In genomic region chr19:17447704-17448189, GRCh38 we compare ENCODE assay signal across 1 cellular context.
TF ChIP-seq lines count a peak whose summit lies in the region.

No MANE protein-coding gene starts in this region.

TF ChIP-seq in HepG2, 621 proteins besides CTCF, POLR2A, EP300 and RAD21:
- TF ChIP-seq ZNF775 (CRISPR knock-in tag; IDR thresholded peaks at IDR 0.05; ENCODE audit: borderline replicate concordance), result no peak
- no peak for TF ChIP-seq ZNF746 (CRISPR knock-in tag; IDR thresholded peaks at IDR 0.05)
- TF ChIP-seq JUN (CRISPR knock-in tag; IDR thresholded peaks at IDR 0.05), result no peak
- TF ChIP-seq, protein P1, sequence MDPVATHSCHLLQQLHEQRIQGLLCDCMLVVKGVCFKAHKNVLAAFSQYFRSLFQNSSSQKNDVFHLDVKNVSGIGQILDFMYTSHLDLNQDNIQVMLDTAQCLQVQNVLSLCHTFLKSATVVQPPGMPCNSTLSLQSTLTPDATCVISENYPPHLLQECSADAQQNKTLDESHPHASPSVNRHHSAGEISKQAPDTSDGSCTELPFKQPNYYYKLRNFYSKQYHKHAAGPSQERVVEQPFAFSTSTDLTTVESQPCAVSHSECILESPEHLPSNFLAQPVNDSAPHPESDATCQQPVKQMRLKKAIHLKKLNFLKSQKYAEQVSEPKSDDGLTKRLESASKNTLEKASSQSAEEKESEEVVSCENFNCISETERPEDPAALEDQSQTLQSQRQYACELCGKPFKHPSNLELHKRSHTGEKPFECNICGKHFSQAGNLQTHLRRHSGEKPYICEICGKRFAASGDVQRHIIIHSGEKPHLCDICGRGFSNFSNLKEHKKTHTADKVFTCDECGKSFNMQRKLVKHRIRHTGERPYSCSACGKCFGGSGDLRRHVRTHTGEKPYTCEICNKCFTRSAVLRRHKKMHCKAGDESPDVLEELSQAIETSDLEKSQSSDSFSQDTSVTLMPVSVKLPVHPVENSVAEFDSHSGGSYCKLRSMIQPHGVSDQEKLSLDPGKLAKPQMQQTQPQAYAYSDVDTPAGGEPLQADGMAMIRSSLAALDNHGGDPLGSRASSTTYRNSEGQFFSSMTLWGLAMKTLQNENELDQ (CRISPR knock-in tag; IDR thresholded peaks at IDR 0.05; ENCODE audit: borderline replicate concordance), result no peak
- peak; percentile 30; the same call in 1 of the 2 replicates for TF ChIP-seq PATZ1 (CRISPR knock-in tag; IDR thresholded peaks at IDR 0.05)
- TF ChIP-seq KIAA2018 (CRISPR knock-in tag; IDR thresholded peaks at IDR 0.05; ENCODE audit: borderline replicate concordance), result no peak
- no peak for TF ChIP-seq ZNF550 (CRISPR knock-in tag; IDR thresholded peaks at IDR 0.05; ENCODE audit: borderline replicate concordance)
- no peak for TF ChIP-seq FOXP1 (IDR thresholded peaks at IDR 0.05)
- TF ChIP-seq FOXP1 (CRISPR knock-in tag; IDR thresholded peaks at IDR 0.05), result no peak
- TF ChIP-seq MTERF4 (CRISPR knock-in tag; IDR thresholded peaks at IDR 0.05), result peak; percentile 35; the same call in 1 of the 2 replicates
- no peak for TF ChIP-seq SRSF9 (IDR thresholded peaks at IDR 0.05; ENCODE audit: borderline replicate concordance, insufficient read depth, low read depth, low read length, poor library complexity, severe bottlenecking)
- TF ChIP-seq ZNF674 (CRISPR knock-in tag; IDR thresholded peaks at IDR 0.05; ENCODE audit: low read depth), result no peak
- TF ChIP-seq TBP (CRISPR knock-in tag; IDR thresholded peaks at IDR 0.05), result no peak
- TF ChIP-seq HNF1A (IDR thresholded peaks at IDR 0.05; ENCODE audit: low read depth), result no peak
- TF ChIP-seq HNF1A (CRISPR knock-in tag; IDR thresholded peaks at IDR 0.05; ENCODE audit: borderline replicate concordance), result 0 out of 2 replicates have a peak, but pooled peaks have one; percentile 19
- TF ChIP-seq, protein P2, sequence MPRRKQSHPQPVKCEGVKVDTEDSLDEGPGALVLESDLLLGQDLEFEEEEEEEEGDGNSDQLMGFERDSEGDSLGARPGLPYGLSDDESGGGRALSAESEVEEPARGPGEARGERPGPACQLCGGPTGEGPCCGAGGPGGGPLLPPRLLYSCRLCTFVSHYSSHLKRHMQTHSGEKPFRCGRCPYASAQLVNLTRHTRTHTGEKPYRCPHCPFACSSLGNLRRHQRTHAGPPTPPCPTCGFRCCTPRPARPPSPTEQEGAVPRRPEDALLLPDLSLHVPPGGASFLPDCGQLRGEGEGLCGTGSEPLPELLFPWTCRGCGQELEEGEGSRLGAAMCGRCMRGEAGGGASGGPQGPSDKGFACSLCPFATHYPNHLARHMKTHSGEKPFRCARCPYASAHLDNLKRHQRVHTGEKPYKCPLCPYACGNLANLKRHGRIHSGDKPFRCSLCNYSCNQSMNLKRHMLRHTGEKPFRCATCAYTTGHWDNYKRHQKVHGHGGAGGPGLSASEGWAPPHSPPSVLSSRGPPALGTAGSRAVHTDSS (CRISPR knock-in tag; conservative IDR thresholded peaks at IDR 0.05), result no peak
- no peak for TF ChIP-seq NPAS2 (CRISPR knock-in tag; IDR thresholded peaks at IDR 0.05; ENCODE audit: borderline replicate concordance)
- TF ChIP-seq ZNF75D (CRISPR knock-in tag; IDR thresholded peaks at IDR 0.05; ENCODE audit: borderline replicate concordance), result no peak
- TF ChIP-seq, protein P3, sequence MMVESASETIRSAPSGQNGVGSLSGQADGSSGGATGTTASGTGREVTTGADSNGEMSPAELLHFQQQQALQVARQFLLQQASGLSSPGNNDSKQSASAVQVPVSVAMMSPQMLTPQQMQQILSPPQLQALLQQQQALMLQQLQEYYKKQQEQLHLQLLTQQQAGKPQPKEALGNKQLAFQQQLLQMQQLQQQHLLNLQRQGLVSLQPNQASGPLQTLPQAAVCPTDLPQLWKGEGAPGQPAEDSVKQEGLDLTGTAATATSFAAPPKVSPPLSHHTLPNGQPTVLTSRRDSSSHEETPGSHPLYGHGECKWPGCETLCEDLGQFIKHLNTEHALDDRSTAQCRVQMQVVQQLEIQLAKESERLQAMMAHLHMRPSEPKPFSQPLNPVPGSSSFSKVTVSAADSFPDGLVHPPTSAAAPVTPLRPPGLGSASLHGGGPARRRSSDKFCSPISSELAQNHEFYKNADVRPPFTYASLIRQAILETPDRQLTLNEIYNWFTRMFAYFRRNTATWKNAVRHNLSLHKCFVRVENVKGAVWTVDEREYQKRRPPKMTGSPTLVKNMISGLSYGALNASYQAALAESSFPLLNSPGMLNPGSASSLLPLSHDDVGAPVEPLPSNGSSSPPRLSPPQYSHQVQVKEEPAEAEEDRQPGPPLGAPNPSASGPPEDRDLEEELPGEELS (CRISPR knock-in tag; IDR thresholded peaks at IDR 0.05), result no peak
- TF ChIP-seq ZNF367 (CRISPR knock-in tag; IDR thresholded peaks at IDR 0.05; ENCODE audit: borderline replicate concordance), result no peak
- no peak for TF ChIP-seq ZNF280B (CRISPR knock-in tag; IDR thresholded peaks at IDR 0.05; ENCODE audit: borderline replicate concordance)
- TF ChIP-seq, protein P4, sequence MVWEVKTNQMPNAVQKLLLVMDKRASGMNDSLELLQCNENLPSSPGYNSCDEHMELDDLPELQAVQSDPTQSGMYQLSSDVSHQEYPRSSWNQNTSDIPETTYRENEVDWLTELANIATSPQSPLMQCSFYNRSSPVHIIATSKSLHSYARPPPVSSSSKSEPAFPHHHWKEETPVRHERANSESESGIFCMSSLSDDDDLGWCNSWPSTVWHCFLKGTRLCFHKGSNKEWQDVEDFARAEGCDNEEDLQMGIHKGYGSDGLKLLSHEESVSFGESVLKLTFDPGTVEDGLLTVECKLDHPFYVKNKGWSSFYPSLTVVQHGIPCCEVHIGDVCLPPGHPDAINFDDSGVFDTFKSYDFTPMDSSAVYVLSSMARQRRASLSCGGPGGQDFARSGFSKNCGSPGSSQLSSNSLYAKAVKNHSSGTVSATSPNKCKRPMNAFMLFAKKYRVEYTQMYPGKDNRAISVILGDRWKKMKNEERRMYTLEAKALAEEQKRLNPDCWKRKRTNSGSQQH (CRISPR knock-in tag; IDR thresholded peaks at IDR 0.05; ENCODE audit: low read depth), result no peak
- TF ChIP-seq ZMYM3 (CRISPR knock-in tag; IDR thresholded peaks at IDR 0.05), result no peak; the same call in 1 of the 2 replicates
TF ChIP-seq in HepG2: peak in this region for 3.
